Comparison of ENCODE assay signal across 36 cellular contexts in genomic region chr9:135176284-135176683, GRCh38.
"Had no signal": no experiment of that assay in that cellular context is flagged by ENCODE, and none has a peak within 500 bp of the region (broad histone marks: within the 10 kb centered on the region; RNA-seq: fewer than 3 reads in every experiment).

No MANE protein-coding gene starts in this region.

- H3K36me3 ChIP-seq: MG63 had no signal

- DNase-seq: Karpas-422, Kasumi-1, MG63, MM.1S, MV-4-11, NCI-H1048, NCI-H1092, NCI-H1092 treated with DMSO at 0.1 percent for 48 hours, NCI-H1105, NCI-H1105 treated with DMSO at 0.1 percent for 48 hours, NCI-H1417, NCI-H1417 treated with DMSO at 0.1 percent for 48 hours, NCI-H1436, NCI-H1436 treated with DMSO at 0.1 percent for 48 hours, NCI-H146, NCI-H1694, NCI-H1694 treated with DMSO at 0.1 percent for 48 hours, NCI-H187, NCI-H187 treated with DMSO at 0.1 percent for 48 hours, NCI-H1930, NCI-H2029, NCI-H2029 treated with DMSO at 0.1 percent for 48 hours, NCI-H2081, NCI-H2081 treated with DMSO at 0.1 percent for 48 hours, NCI-H2107, NCI-H2171, NCI-H2171 treated with DMSO at 0.1 percent for 48 hours, NCI-H2227 treated with DMSO at 0.1 percent for 48 hours, NCI-H226, NCI-H345, NCI-H446, NCI-H446 treated with DMSO at 0.1 percent for 48 hours, NCI-H510A, NCI-H510A treated with DMSO at 0.1 percent for 48 hours, NCI-H524 had no signal

- H3K27me3 ChIP-seq: MG63 had no signal

- H3K4me2 ChIP-seq: KMS-11 had no signal

- H3K4me3 ChIP-seq: MG63 had no signal

- H3K9me3 ChIP-seq: MG63 had no signal

- H3K27ac ChIP-seq: KMS-11 had no signal

- H3K9ac ChIP-seq: KMS-11 had no signal
